In genomic region chr2:72965016-72965415, GRCh38 we compare ENCODE assay signal across 21 cellular contexts. TPM values are rescaled to one million over a fixed set of nuclear protein-coding genes. Genes with fewer than 3 reads are reported as not detected.
DNase-seq lines count a peak whose midpoint lies in the region; ATAC-seq, FAIRE-seq and TF ChIP-seq lines count a peak whose summit lies in the region.
"Had no signal": no experiment of that assay in that cellular context is flagged by ENCODE, and none has a peak within 500 bp of the region (broad histone marks: within the 10 kb centered on the region; RNA-seq: fewer than 3 reads in every experiment).

No MANE protein-coding gene starts in this region.

- H2AFZ ChIP-seq in HepG2 (ENCODE audit: low read length): no peak overlapping the region

- H3K4me1 Mint-ChIP-seq in T-helper 1 cell treated with Interleukin-12 subunit alpha and Interleukin-12 subunit beta and Interleukin-4 antibody, amounts not matched to agents 30 μg/mL and 1 μg/mL, for 36 hours (ENCODE audit: low read depth): no peaks in the 10 kb centered on the region
- peaks cover 8% of the 10 kb centered on the region for H3K4me1 Mint-ChIP-seq in T-helper 17 cell
- peaks cover 0 to 7% (median 0%) of the 10 kb centered on the region in 7 donors for H3K4me1 Mint-ChIP-seq in naive thymus-derived CD4-positive, alpha-beta T cell
- H3K4me1 Mint-ChIP-seq in CD4-positive, alpha-beta T cell (ENCODE audit: low read depth): no peaks in the 10 kb centered on the region
- H3K4me1 Mint-ChIP-seq: CD8-positive, alpha-beta memory T cell had no signal

- H3K4me2 ChIP-seq in HepG2 (ENCODE audit: low read depth, low read length): no peak overlapping the region
- H3K4me2 ChIP-seq: A549 had no signal

- WGBS in HepG2 (ENCODE audit: low lambda C conversion rate): 97% methylated on average over 12 of the region's 12 CpGs
- 90 to 94% methylated on average over 12 of the region's 12 CpGs for WGBS in lower leg skin, 2 donors

- CTCF ChIA-PET in HepG2 (lab: Yijun Ruan, JAX; ENCODE audit: low intra/inter-chr PET ratio, low total read pairs): no interaction called here
- CTCF ChIA-PET in naive thymus-derived CD4-positive, alpha-beta T cell (lab: Charles Lee): interaction anchor here (0.6 kb wide), 1 partner anchor 219 kb away, joined by 3 read pairs; no protein-coding TSS in a partner anchor
- CTCF ChIA-PET in CD4-positive, alpha-beta T cell (lab: Charles Lee): interaction anchor here (1.7 kb wide), 1 partner anchor 9 kb away, joined by 3 read pairs; no protein-coding TSS in a partner anchor

- H3K36me3 ChIP-seq in HepG2 (replicated peaks in 1 of 2; ENCODE audit: control insufficient read depth in 1 of 2, insufficient read depth in 2 of 2, low read length in 2 of 2): peaks cover 0 to 19% of the 10 kb centered on the region in 2 experiments; a peak in 1 of 5 replicates
- no peaks in the 10 kb centered on the region for H3K36me3 ChIP-seq in naive thymus-derived CD4-positive, alpha-beta T cell (ENCODE audit: control insufficient read depth in 2 of 3, insufficient read depth in 3 of 3, low read length in 3 of 3)
- H3K36me3 ChIP-seq: HAP-1 had no signal

- DNase-seq in T-helper 1 cell (no peak), T-helper 17 cell (no peak), HepG2 (ENCODE audit: low spot score) (no peak), lower leg skin (ENCODE audit: low spot score in 2 of 2) (no peak)
- DNase-seq in naive thymus-derived CD4-positive, alpha-beta T cell: no peak
- DNase-seq in CD4-positive, alpha-beta T cell: no peak
- DNase-seq: AML-193; CD8-positive, alpha-beta memory T cell; COR-L47; DMS 273 treated with DMSO at 0.1 percent for 48 hours; DMS53; DND-41; EL had no signal

- no peaks in the 10 kb centered on the region for H4K20me1 ChIP-seq in HepG2 (ENCODE audit: insufficient read depth, low read length)

- TF ChIP-seq RAD21 in HepG2 (CRISPR knock-in tag; IDR thresholded peaks at IDR 0.05): no peak

- in situ Hi-C loops in HepG2 (cut with HindIII; ENCODE audit: extremely low pct_ligation_motif_present, low pct_unique_long_range_greater_than_20kb): no loop called here

- no peaks in the 10 kb centered on the region for H3K4me1 ChIP-seq in HepG2 (ENCODE audit: insufficient read depth, low read length)
- no peaks in the 10 kb centered on the region for H3K4me1 ChIP-seq in naive thymus-derived CD4-positive, alpha-beta T cell (ENCODE audit: control insufficient read depth in 2 of 2, insufficient read depth in 2 of 2, low read length in 2 of 2)
- H3K4me1 ChIP-seq: A549, HAP-1 had no signal

- FAIRE-seq in HepG2 (lab: Jason Lieb, UNC): no peak
- FAIRE-seq: A549, GM12878 had no signal

- no peak for TF ChIP-seq POLR2A in HepG2 (IDR thresholded peaks at IDR 0.05; ENCODE audit: insufficient read depth in 1 of 2, low read depth in 2 of 2, low read length in 2 of 2)
- no peak for TF ChIP-seq POLR2A in lower leg skin (IDR thresholded peaks at IDR 0.05)

- ATAC-seq in T-helper 17 cell (no peak), HepG2 (no peak)
- ATAC-seq in naive thymus-derived CD4-positive, alpha-beta T cell: no peak
- ATAC-seq in CD4-positive, alpha-beta T cell (ENCODE audit: poor library complexity): no peak
- ATAC-seq: A549, GM12878 had no signal

- H3K4me3 ChIP-seq in HepG2 (replicated peaks in 1 of 3; ENCODE audit: insufficient read depth in 1 of 3, low read depth in 2 of 3, low read length in 3 of 3) (no peak overlapping the region), lower leg skin (ENCODE audit: low read depth, poor library complexity, severe bottlenecking) (no peak overlapping the region)
- no peak overlapping the region for H3K4me3 ChIP-seq in naive thymus-derived CD4-positive, alpha-beta T cell (ENCODE audit: low read length)
- H3K4me3 ChIP-seq: A549, GM12878, HAP-1 had no signal

- intact Hi-C loops in HepG2 (cut with micrococcal nuclease; ENCODE audit: unreplicated experiment) (no loop called here), lower leg skin (cut with DNase I; ENCODE audit: low total_unique reads) (no loop called here)
- intact Hi-C loops in naive thymus-derived CD4-positive, alpha-beta T cell (cut with micrococcal nuclease): no loop called here
- intact Hi-C loops in CD4-positive, alpha-beta T cell (cut with DNase I, micrococcal nuclease): no loop called here

- BruUV-seq in HepG2 (replicated peaks; lab: Mats Ljungman, UMichigan): no TSS peak

- no peak overlapping the region for H3K4me3 Mint-ChIP-seq in T-helper 1 cell treated with Interleukin-12 subunit alpha and Interleukin-12 subunit beta and Interleukin-4 antibody, amounts not matched to agents 30 μg/mL and 1 μg/mL, for 36 hours
- no peak overlapping the region for H3K4me3 Mint-ChIP-seq in T-helper 17 cell
- H3K4me3 Mint-ChIP-seq in naive thymus-derived CD4-positive, alpha-beta T cell: no peak overlapping the region
- H3K4me3 Mint-ChIP-seq in CD4-positive, alpha-beta T cell: no peak overlapping the region
- H3K4me3 Mint-ChIP-seq: CD8-positive, alpha-beta memory T cell had no signal

- H3K9ac ChIP-seq in HepG2 (ENCODE audit: insufficient read depth, low read depth, low read length): no peak overlapping the region

- H3K9me3 Mint-ChIP-seq in T-helper 1 cell treated with Interleukin-12 subunit alpha and Interleukin-12 subunit beta and Interleukin-4 antibody, amounts not matched to agents 30 μg/mL and 1 μg/mL, for 36 hours: no peaks in the 10 kb centered on the region
- no peaks in the 10 kb centered on the region for H3K9me3 Mint-ChIP-seq in naive thymus-derived CD4-positive, alpha-beta T cell
- H3K9me3 Mint-ChIP-seq in CD4-positive, alpha-beta T cell: no peaks in the 10 kb centered on the region
- H3K9me3 Mint-ChIP-seq: CD8-positive, alpha-beta memory T cell had no signal

- TF ChIP-seq EP300 in HepG2 (IDR thresholded peaks at IDR 0.05; ENCODE audit: low read depth in 2 of 2, low read length in 2 of 2): no peak
- no peak for TF ChIP-seq EP300 in HepG2 (CRISPR knock-in tag; IDR thresholded peaks at IDR 0.05; ENCODE audit: borderline replicate concordance)

- H3K27me3 Mint-ChIP-seq in T-helper 1 cell treated with Interleukin-12 subunit alpha and Interleukin-12 subunit beta and Interleukin-4 antibody, amounts not matched to agents 30 μg/mL and 1 μg/mL, for 36 hours (ENCODE audit: low read depth): no peaks in the 10 kb centered on the region
- H3K27me3 Mint-ChIP-seq in T-helper 17 cell: no peaks in the 10 kb centered on the region
- H3K27me3 Mint-ChIP-seq in naive thymus-derived CD4-positive, alpha-beta T cell: no peaks in the 10 kb centered on the region
- no peaks in the 10 kb centered on the region for H3K27me3 Mint-ChIP-seq in CD4-positive, alpha-beta T cell

- H3K36me3 Mint-ChIP-seq in T-helper 1 cell treated with Interleukin-12 subunit alpha and Interleukin-12 subunit beta and Interleukin-4 antibody, amounts not matched to agents 30 μg/mL and 1 μg/mL, for 36 hours (ENCODE audit: low read depth): no peaks in the 10 kb centered on the region
- H3K36me3 Mint-ChIP-seq in T-helper 17 cell (ENCODE audit: low read depth): no peaks in the 10 kb centered on the region
- H3K36me3 Mint-ChIP-seq in naive thymus-derived CD4-positive, alpha-beta T cell: no peaks in the 10 kb centered on the region
- H3K36me3 Mint-ChIP-seq in CD4-positive, alpha-beta T cell (ENCODE audit: low read depth): no peaks in the 10 kb centered on the region

- H3K9me3 ChIP-seq in T-helper 17 cell (ENCODE audit: control insufficient read depth, low read length, poor library complexity, severe bottlenecking) (no peaks in the 10 kb centered on the region), HepG2 (ENCODE audit: low read length) (no peaks in the 10 kb centered on the region)
- H3K9me3 ChIP-seq in naive thymus-derived CD4-positive, alpha-beta T cell (ENCODE audit: control insufficient read depth in 2 of 3, low read length in 3 of 3): no peaks in the 10 kb centered on the region
- H3K9me3 ChIP-seq in CD4-positive, alpha-beta T cell (ENCODE audit: control insufficient read depth, low read length): no peaks in the 10 kb centered on the region
- H3K9me3 ChIP-seq: A549, HAP-1 had no signal

- H3K79me2 ChIP-seq in HepG2 (ENCODE audit: insufficient read depth, low read length): no peaks in the 10 kb centered on the region

- H3K27me3 ChIP-seq in HepG2 (ENCODE audit: control insufficient read depth in 1 of 2, insufficient read depth in 2 of 2, low read length in 2 of 2): no peaks in the 10 kb centered on the region
- no peaks in the 10 kb centered on the region for H3K27me3 ChIP-seq in naive thymus-derived CD4-positive, alpha-beta T cell (ENCODE audit: control insufficient read depth in 2 of 2, insufficient read depth in 2 of 2, low read length in 2 of 2)
- H3K27me3 ChIP-seq in CD4-positive, alpha-beta T cell (ENCODE audit: control insufficient read depth, insufficient read depth, low read length): no peaks in the 10 kb centered on the region

- no peak overlapping the region for H3K27ac ChIP-seq in HepG2 (ENCODE audit: extremely low read length, insufficient read depth, low read length)
- H3K27ac ChIP-seq in naive thymus-derived CD4-positive, alpha-beta T cell (ENCODE audit: low read depth, low read length): no peak overlapping the region
- no peak overlapping the region for H3K27ac ChIP-seq in CD4-positive, alpha-beta T cell (ENCODE audit: low read depth, low read length)
- H3K27ac ChIP-seq: 22Rv1, A549 had no signal

- TF ChIP-seq CTCF in HepG2 (CRISPR knock-in tag; IDR thresholded peaks at IDR 0.05): no peak
- no peak for TF ChIP-seq CTCF in CD4-positive, alpha-beta T cell (IDR thresholded peaks at IDR 0.05)
- no peak for TF ChIP-seq CTCF in lower leg skin (IDR thresholded peaks at IDR 0.05)

- H3K27ac Mint-ChIP-seq in T-helper 1 cell treated with Interleukin-12 subunit alpha and Interleukin-12 subunit beta and Interleukin-4 antibody, amounts not matched to agents 30 μg/mL and 1 μg/mL, for 36 hours: peak overlapping the region; percentile 20
- peak overlapping the region; percentile 53 for H3K27ac Mint-ChIP-seq in T-helper 17 cell
- no peak overlapping the region for H3K27ac Mint-ChIP-seq in naive thymus-derived CD4-positive, alpha-beta T cell
- H3K27ac Mint-ChIP-seq in CD4-positive, alpha-beta T cell: no peak overlapping the region

- POLR2A ChIA-PET in HepG2 (lab: Yijun Ruan, JAX): no interaction called here
- POLR2A ChIA-PET in naive thymus-derived CD4-positive, alpha-beta T cell (lab: Charles Lee): no interaction called here
- POLR2A ChIA-PET in CD4-positive, alpha-beta T cell (lab: Charles Lee): no interaction called here

RNA-seq across cellular contexts. Expression of gene EMX1, which starts 47.7 kb away (rescaled TPM):
- total RNA-seq in T-helper 17 cell: not detected
- 3.9 and 4.9 TPM in 2 replicates for total RNA-seq in HepG2 (2016; rRNA removed; fragmentation: Illumina TruSeq; extraction: Trizol)
- 1.4 and 3.6 TPM in 2 replicates for total RNA-seq in HepG2 (2016; cell fraction: cytosol; rRNA removed; fragmentation: Illumina TruSeq; extraction: Trizol; ENCODE audit: low read depth)
- total RNA-seq in HepG2 (2016; cell fraction: insoluble cytoplasmic fraction; rRNA removed; fragmentation: Illumina TruSeq; extraction: Trizol): 3.5 and 4.5 TPM in 2 replicates
- total RNA-seq in HepG2 (2016; cell fraction: membrane; rRNA removed; fragmentation: Illumina TruSeq; extraction: Trizol): 3.1 and 4.4 TPM in 2 replicates
- 2.2 and 2.3 TPM in 2 replicates for total RNA-seq in HepG2 (2016; cell fraction: nucleus; rRNA removed; fragmentation: Illumina TruSeq; extraction: Trizol)
- polyA plus RNA-seq in HepG2 (2011; rRNA removed): 0.62 and 0.63 TPM in 2 replicates
- polyA plus RNA-seq in HepG2 (2011; cell fraction: cytosol; rRNA removed): 0.30 and 0.45 TPM in 2 replicates
- 1.3 and 2.0 TPM in 2 replicates for polyA plus RNA-seq in HepG2 (2011; cell fraction: nucleus; rRNA removed)
- polyA plus RNA-seq in HepG2 (2012): 0.61 and 0.76 TPM in 2 replicates
- polyA plus RNA-seq in HepG2 (2016; cell fraction: cytosol; fragmentation: Illumina TruSeq; extraction: Trizol; ENCODE audit: low read depth): 1.7 and 2.7 TPM in 2 replicates
- polyA plus RNA-seq in HepG2 (2016; cell fraction: insoluble cytoplasmic fraction; fragmentation: Illumina TruSeq; extraction: Trizol; ENCODE audit: low read depth): 4.2 and 5.5 TPM in 2 replicates
- 4.4 and 4.5 TPM in 2 replicates for polyA plus RNA-seq in HepG2 (2016; cell fraction: membrane; fragmentation: Illumina TruSeq; extraction: Trizol; ENCODE audit: low read depth)
- polyA plus RNA-seq in HepG2 (2016; cell fraction: nucleus; fragmentation: Illumina TruSeq; extraction: Trizol; ENCODE audit: insufficient read depth, low read depth): 6.4 and 7.2 TPM in 2 replicates
- 0.58 TPM in 1 of 2 replicates, not detected in the other for polyA minus RNA-seq in HepG2 (2011; rRNA and poly(A)+ RNA removed; ENCODE audit: low replicate concordance)
- 0.79 TPM in 1 of 2 replicates, not detected in the other for polyA minus RNA-seq in HepG2 (2011; cell fraction: cytosol; rRNA and poly(A)+ RNA removed)
- polyA minus RNA-seq in HepG2 (2011; cell fraction: nucleus; rRNA and poly(A)+ RNA removed): 0.64 and 0.87 TPM in 2 replicates
- not detected for total RNA-seq in naive thymus-derived CD4-positive, alpha-beta T cell
- polyA plus RNA-seq in naive thymus-derived CD4-positive, alpha-beta T cell: not detected
- not detected for total RNA-seq in CD4-positive, alpha-beta T cell
- total RNA-seq in lower leg skin: under 1 TPM in 1 of 4 donors, not detected in 3; 0.26 TPM
- total RNA-seq: G401, H4 had no signal
- polyA plus RNA-seq: BJ; CD8-positive, alpha-beta memory T cell had no signal

Comparison
In these comparisons a context has a peak if more than half of its experiments do, and no peak if none do; other contexts are left out.
1. H3K27ac Mint-ChIP-seq: peak in T-helper 1 cell treated with Interleukin-12 subunit alpha and Interleukin-12 subunit beta and Interleukin-4 antibody, amounts not matched to agents 30 μg/mL and 1 μg/mL, for 36 hours (single experiment) and T-helper 17 cell (single experiment); none in naive thymus-derived CD4-positive, alpha-beta T cell (0 of 9) and CD4-positive, alpha-beta T cell (single experiment).